1 cellular context compared by ENCODE assay signal in genomic region chr11:68309621-68310185, GRCh38.
TF ChIP-seq lines count a peak whose summit lies in the region.

No MANE protein-coding gene starts in this region.

TF ChIP-seq in HepG2, 621 proteins besides CTCF, POLR2A, EP300 and RAD21 (continued from another document):
- TF ChIP-seq ZMAT5 (CRISPR knock-in tag; IDR thresholded peaks at IDR 0.05; ENCODE audit: borderline replicate concordance, low read depth) (no peak), ZBTB42 (CRISPR knock-in tag; IDR thresholded peaks at IDR 0.05) (no peak), ZFP36L2 (CRISPR knock-in tag; IDR thresholded peaks at IDR 0.05) (no peak), REL (CRISPR knock-in tag; conservative IDR thresholded peaks at IDR 0.05) (no peak), ZNF235 (CRISPR knock-in tag; IDR thresholded peaks at IDR 0.05; ENCODE audit: borderline replicate concordance) (no peak), CBX5 (CRISPR knock-in tag; IDR thresholded peaks at IDR 0.05; ENCODE audit: borderline replicate concordance) (no peak), GFI1 (CRISPR knock-in tag; IDR thresholded peaks at IDR 0.05; ENCODE audit: borderline replicate concordance) (no peak), DDIT3 (CRISPR knock-in tag; IDR thresholded peaks at IDR 0.05) (no peak), ZBTB7A (CRISPR knock-in tag; IDR thresholded peaks at IDR 0.05) (no peak), TSC22D2 (CRISPR knock-in tag; IDR thresholded peaks at IDR 0.05; ENCODE audit: borderline replicate concordance) (no peak)
- TF ChIP-seq, protein P1, sequence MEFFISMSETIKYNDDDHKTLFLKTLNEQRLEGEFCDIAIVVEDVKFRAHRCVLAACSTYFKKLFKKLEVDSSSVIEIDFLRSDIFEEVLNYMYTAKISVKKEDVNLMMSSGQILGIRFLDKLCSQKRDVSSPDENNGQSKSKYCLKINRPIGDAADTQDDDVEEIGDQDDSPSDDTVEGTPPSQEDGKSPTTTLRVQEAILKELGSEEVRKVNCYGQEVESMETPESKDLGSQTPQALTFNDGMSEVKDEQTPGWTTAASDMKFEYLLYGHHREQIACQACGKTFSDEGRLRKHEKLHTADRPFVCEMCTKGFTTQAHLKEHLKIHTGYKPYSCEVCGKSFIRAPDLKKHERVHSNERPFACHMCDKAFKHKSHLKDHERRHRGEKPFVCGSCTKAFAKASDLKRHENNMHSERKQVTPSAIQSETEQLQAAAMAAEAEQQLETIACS (CRISPR knock-in tag; IDR thresholded peaks at IDR 0.05), result no peak
- TF ChIP-seq, protein P2, sequence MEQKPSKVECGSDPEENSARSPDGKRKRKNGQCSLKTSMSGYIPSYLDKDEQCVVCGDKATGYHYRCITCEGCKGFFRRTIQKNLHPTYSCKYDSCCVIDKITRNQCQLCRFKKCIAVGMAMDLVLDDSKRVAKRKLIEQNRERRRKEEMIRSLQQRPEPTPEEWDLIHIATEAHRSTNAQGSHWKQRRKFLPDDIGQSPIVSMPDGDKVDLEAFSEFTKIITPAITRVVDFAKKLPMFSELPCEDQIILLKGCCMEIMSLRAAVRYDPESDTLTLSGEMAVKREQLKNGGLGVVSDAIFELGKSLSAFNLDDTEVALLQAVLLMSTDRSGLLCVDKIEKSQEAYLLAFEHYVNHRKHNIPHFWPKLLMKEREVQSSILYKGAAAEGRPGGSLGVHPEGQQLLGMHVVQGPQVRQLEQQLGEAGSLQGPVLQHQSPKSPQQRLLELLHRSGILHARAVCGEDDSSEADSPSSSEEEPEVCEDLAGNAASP (CRISPR knock-in tag; IDR thresholded peaks at IDR 0.05; ENCODE audit: borderline replicate concordance), result peak; percentile 15; the same call in 1 of the 2 replicates
